In the genomic region with DNA sequence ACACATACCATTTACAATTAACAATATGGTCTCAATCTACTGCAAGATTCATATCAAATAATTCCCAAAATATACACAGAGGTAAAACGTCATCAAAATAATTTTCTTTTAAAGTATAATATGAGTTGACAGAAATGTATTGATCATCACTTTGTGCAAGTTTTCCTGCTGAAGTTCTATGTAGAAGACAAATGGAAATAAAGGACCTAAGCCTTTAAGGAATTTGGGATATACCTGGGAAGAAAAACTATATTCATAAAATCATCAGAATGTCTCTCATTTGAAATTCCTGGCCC, we compare ENCODE assay signal across 11 cellular contexts.
DNase-seq lines count a peak whose midpoint lies in the region; ATAC-seq and TF ChIP-seq lines count a peak whose summit lies in the region.
"Had no signal": no experiment of that assay in that cellular context is flagged by ENCODE, and none has a peak within 500 bp of the region (broad histone marks: within the 10 kb centered on the region; RNA-seq: fewer than 3 reads in every experiment).

No MANE protein-coding gene starts in this region.

- H3K9me2 ChIP-seq in HCT116 (ENCODE audit: insufficient read depth): no peaks in the 10 kb centered on the region

- POLR2A ChIA-PET in HCT116 (lab: Charles Lee): no interaction called here

- DNase-seq in HCT116 (ENCODE audit: low read depth, low spot score): no peak
- no peak for DNase-seq in T-helper 17 cell
- no peak for DNase-seq in glutamatergic neuron
- DNase-seq in NCI-H774 (lab: John Stamatoyannopoulos, UW): no peak
- DNase-seq: GF-D8 had no signal

- no peaks in the 10 kb centered on the region for H4K20me1 ChIP-seq in HCT116 (ENCODE audit: insufficient read depth)

- peak; percentile 52 for TF ChIP-seq CTCF in C4-2B (conservative IDR thresholded peaks at IDR 0.05)
- TF ChIP-seq CTCF in HCT116 (IDR thresholded peaks at IDR 0.05 in 2 of 3, conservative IDR thresholded peaks at IDR 0.05 in 1 of 3; ENCODE audit: borderline replicate concordance in 1 of 3, insufficient read depth in 1 of 3, low read depth in 2 of 3, low read length in 2 of 3): no peak
- TF ChIP-seq CTCF in glutamatergic neuron (IDR thresholded peaks at IDR 0.05; ENCODE audit: partially characterized antibody, unreplicated experiment): peak; percentile 22

- no TSS peak for BruUV-seq in HCT116 (replicated peaks; lab: Mats Ljungman, UMichigan)

- no peak overlapping the region for H3K4me2 ChIP-seq in HCT116 (ENCODE audit: low read length)
- H3K4me2 ChIP-seq: PC-9 had no signal

- H3K27ac ChIP-seq in C4-2B (no peak overlapping the region), HCT116 (ENCODE audit: low read depth, low read length) (no peak overlapping the region)
- H3K27ac ChIP-seq: PC-9, SJSA1 had no signal

- no peaks in the 10 kb centered on the region for H3K79me2 ChIP-seq in HCT116 (ENCODE audit: insufficient read depth, low read length)

- H3K4me3 ChIP-seq in HCT116 (replicated peaks in 1 of 2; ENCODE audit: low read depth in 1 of 2, low read length in 2 of 2): no peak overlapping the region
- H3K4me3 ChIP-seq: PC-9, SJSA1 had no signal

- RAD21 ChIA-PET in HCT116 (lab: Charles Lee; ENCODE audit: low non-redundant PET in 1 of 2, low total read pairs in 2 of 2, uncharacterized antibody in 2 of 2, unreplicated experiment in 2 of 2): interaction anchor here in 1 of 2 experiments (0.9 kb wide), 1 partner anchor 626 kb away, joined by 4 read pairs; no protein-coding TSS in a partner anchor

- peak overlapping the region; percentile 42 for H2AFZ ChIP-seq in HCT116 (ENCODE audit: low read depth, low read length, poor library complexity, severe bottlenecking)
- H2AFZ ChIP-seq: PC-9 had no signal

- H3K36me3 Mint-ChIP-seq in T-helper 17 cell (ENCODE audit: low read depth) (no peaks in the 10 kb centered on the region), glutamatergic neuron (ENCODE audit: unreplicated experiment) (no peaks in the 10 kb centered on the region)

- H3K27me3 Mint-ChIP-seq in T-helper 17 cell (peaks cover 38% of the 10 kb centered on the region), glutamatergic neuron (ENCODE audit: unreplicated experiment) (no peaks in the 10 kb centered on the region)

- H3K4me3 Mint-ChIP-seq in T-helper 17 cell (no peak overlapping the region), glutamatergic neuron (ENCODE audit: unreplicated experiment) (no peak overlapping the region)

- no peak for TF ChIP-seq POLR2A in HCT116 (IDR thresholded peaks at IDR 0.05; ENCODE audit: borderline replicate concordance, extremely low read depth, insufficient read depth, insufficient read length)

- H3K27me3 ChIP-seq in HCT116 (ENCODE audit: insufficient read depth, low read length): no peaks in the 10 kb centered on the region
- H3K27me3 ChIP-seq: SJSA1 had no signal

- H3K9me3 ChIP-seq in HCT116 (ENCODE audit: control insufficient read depth in 1 of 2, insufficient read depth in 1 of 2, low read depth in 1 of 2, low read length in 2 of 2) (no peaks in the 10 kb centered on the region), T-helper 17 cell (ENCODE audit: control insufficient read depth, low read length, poor library complexity, severe bottlenecking) (no peaks in the 10 kb centered on the region)
- H3K9me3 ChIP-seq: Caco-2, SJSA1 had no signal

- ATAC-seq in HCT116: no peak
- no peak for ATAC-seq in T-helper 17 cell
- no peak for ATAC-seq in GM19035 (IDR thresholded peaks at IDR 0.05; ENCODE audit: unreplicated experiment)
- ATAC-seq in HG03460 (IDR thresholded peaks at IDR 0.05; ENCODE audit: unreplicated experiment): no peak

- peaks cover 3% of the 10 kb centered on the region for H3K4me1 Mint-ChIP-seq in T-helper 17 cell
- H3K4me1 Mint-ChIP-seq in glutamatergic neuron (ENCODE audit: low read depth, unreplicated experiment): no peaks in the 10 kb centered on the region

- peak overlapping the region; percentile 21 for H3K27ac Mint-ChIP-seq in T-helper 17 cell
- H3K27ac Mint-ChIP-seq in glutamatergic neuron (ENCODE audit: unreplicated experiment): no peak overlapping the region

- no peak overlapping the region for H3K9ac ChIP-seq in HCT116 (ENCODE audit: low read length)

- TF ChIP-seq RAD21 in HCT116 (IDR thresholded peaks at IDR 0.05; ENCODE audit: low read depth): no peak

- no peaks in the 10 kb centered on the region for H3K9me3 Mint-ChIP-seq in glutamatergic neuron (ENCODE audit: unreplicated experiment)

- intact Hi-C loops in HCT116 (cut with micrococcal nuclease): loop anchor here (1.0 to 2.0 kb wide), 3 partner anchors 295 to 449 kb away; a partner anchor contains a TSS

- no peaks in the 10 kb centered on the region for H3K4me1 ChIP-seq in HCT116 (ENCODE audit: control insufficient read depth in 1 of 2, insufficient read depth in 2 of 2, low read length in 2 of 2)
- H3K4me1 ChIP-seq: Caco-2, SJSA1 had no signal

- CTCF ChIA-PET in HCT116 (lab: Charles Lee): interaction anchor here (1.2 to 1.3 kb wide), 3 partner anchors 357 to 450 kb away, joined by 3 to 5 read pairs (median 3); a partner anchor contains a TSS

- no peaks in the 10 kb centered on the region for H3K36me3 ChIP-seq in HCT116 (ENCODE audit: control insufficient read depth in 1 of 2, insufficient read depth in 2 of 2, low read length in 2 of 2)
- H3K36me3 ChIP-seq: SJSA1 had no signal

TF ChIP-seq in HCT116, 20 proteins besides CTCF, POLR2A, EP300 and RAD21 (continues in another document):
- TF ChIP-seq SIN3A (IDR thresholded peaks at IDR 0.05; ENCODE audit: low read depth): no peak
- no peak for TF ChIP-seq SP1 (IDR thresholded peaks at IDR 0.05; ENCODE audit: low read depth)
- TF ChIP-seq ELF1 (IDR thresholded peaks at IDR 0.05; ENCODE audit: borderline replicate concordance, low read depth): no peak
- TF ChIP-seq CBX3 (IDR thresholded peaks at IDR 0.05; ENCODE audit: low read depth): no peak
- no peak for TF ChIP-seq JUND (IDR thresholded peaks at IDR 0.05)
- TF ChIP-seq POLR2AphosphoS5 (IDR thresholded peaks at IDR 0.05; ENCODE audit: low read depth, low read length): no peak
- no peak for TF ChIP-seq FOSL1 (IDR thresholded peaks at IDR 0.05; ENCODE audit: low read depth)
- TF ChIP-seq EZH2 (IDR thresholded peaks at IDR 0.05): no peak
- TF ChIP-seq, protein P1, sequence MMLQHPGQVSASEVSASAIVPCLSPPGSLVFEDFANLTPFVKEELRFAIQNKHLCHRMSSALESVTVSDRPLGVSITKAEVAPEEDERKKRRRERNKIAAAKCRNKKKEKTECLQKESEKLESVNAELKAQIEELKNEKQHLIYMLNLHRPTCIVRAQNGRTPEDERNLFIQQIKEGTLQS (IDR thresholded peaks at IDR 0.05): no peak
- no peak for TF ChIP-seq YY1 (IDR thresholded peaks at IDR 0.05; ENCODE audit: extremely low read depth, insufficient replicate concordance, low read depth, low read length)
- TF ChIP-seq, protein P2, sequence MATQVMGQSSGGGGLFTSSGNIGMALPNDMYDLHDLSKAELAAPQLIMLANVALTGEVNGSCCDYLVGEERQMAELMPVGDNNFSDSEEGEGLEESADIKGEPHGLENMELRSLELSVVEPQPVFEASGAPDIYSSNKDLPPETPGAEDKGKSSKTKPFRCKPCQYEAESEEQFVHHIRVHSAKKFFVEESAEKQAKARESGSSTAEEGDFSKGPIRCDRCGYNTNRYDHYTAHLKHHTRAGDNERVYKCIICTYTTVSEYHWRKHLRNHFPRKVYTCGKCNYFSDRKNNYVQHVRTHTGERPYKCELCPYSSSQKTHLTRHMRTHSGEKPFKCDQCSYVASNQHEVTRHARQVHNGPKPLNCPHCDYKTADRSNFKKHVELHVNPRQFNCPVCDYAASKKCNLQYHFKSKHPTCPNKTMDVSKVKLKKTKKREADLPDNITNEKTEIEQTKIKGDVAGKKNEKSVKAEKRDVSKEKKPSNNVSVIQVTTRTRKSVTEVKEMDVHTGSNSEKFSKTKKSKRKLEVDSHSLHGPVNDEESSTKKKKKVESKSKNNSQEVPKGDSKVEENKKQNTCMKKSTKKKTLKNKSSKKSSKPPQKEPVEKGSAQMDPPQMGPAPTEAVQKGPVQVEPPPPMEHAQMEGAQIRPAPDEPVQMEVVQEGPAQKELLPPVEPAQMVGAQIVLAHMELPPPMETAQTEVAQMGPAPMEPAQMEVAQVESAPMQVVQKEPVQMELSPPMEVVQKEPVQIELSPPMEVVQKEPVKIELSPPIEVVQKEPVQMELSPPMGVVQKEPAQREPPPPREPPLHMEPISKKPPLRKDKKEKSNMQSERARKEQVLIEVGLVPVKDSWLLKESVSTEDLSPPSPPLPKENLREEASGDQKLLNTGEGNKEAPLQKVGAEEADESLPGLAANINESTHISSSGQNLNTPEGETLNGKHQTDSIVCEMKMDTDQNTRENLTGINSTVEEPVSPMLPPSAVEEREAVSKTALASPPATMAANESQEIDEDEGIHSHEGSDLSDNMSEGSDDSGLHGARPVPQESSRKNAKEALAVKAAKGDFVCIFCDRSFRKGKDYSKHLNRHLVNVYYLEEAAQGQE (IDR thresholded peaks at IDR 0.05; ENCODE audit: low read depth): no peak
- no peak for TF ChIP-seq EGR1 (IDR thresholded peaks at IDR 0.05; ENCODE audit: low read depth)
- TF ChIP-seq ZFX (IDR thresholded peaks at IDR 0.05): no peak
- TF ChIP-seq, protein P3, sequence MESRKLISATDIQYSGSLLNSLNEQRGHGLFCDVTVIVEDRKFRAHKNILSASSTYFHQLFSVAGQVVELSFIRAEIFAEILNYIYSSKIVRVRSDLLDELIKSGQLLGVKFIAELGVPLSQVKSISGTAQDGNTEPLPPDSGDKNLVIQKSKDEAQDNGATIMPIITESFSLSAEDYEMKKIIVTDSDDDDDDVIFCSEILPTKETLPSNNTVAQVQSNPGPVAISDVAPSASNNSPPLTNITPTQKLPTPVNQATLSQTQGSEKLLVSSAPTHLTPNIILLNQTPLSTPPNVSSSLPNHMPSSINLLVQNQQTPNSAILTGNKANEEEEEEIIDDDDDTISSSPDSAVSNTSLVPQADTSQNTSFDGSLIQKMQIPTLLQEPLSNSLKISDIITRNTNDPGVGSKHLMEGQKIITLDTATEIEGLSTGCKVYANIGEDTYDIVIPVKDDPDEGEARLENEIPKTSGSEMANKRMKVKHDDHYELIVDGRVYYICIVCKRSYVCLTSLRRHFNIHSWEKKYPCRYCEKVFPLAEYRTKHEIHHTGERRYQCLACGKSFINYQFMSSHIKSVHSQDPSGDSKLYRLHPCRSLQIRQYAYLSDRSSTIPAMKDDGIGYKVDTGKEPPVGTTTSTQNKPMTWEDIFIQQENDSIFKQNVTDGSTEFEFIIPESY (IDR thresholded peaks at IDR 0.05; ENCODE audit: extremely low read depth, insufficient replicate concordance, low read length): no peak
- no peak for TF ChIP-seq ZNF274 (IDR thresholded peaks at IDR 0.05; ENCODE audit: low read depth, low read length)
- no peak for TF ChIP-seq TCF7L2 (IDR thresholded peaks at IDR 0.05; ENCODE audit: borderline replicate concordance, extremely low read depth, insufficient read depth, insufficient read length)
- TF ChIP-seq, protein P4, sequence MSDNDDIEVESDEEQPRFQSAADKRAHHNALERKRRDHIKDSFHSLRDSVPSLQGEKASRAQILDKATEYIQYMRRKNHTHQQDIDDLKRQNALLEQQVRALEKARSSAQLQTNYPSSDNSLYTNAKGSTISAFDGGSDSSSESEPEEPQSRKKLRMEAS (IDR thresholded peaks at IDR 0.05): no peak
- TF ChIP-seq EZH2phosphoT487 (IDR thresholded peaks at IDR 0.05; ENCODE audit: borderline replicate concordance): no peak

Comparison
In these comparisons a context has a peak if more than half of its experiments do, and no peak if none do; other contexts are left out.
1. CTCF ChIP-seq: peak in C4-2B (single experiment) and glutamatergic neuron (single experiment); none in HCT116 (0 of 3).